17 cellular contexts compared by ENCODE assay signal in the genomic region with DNA sequence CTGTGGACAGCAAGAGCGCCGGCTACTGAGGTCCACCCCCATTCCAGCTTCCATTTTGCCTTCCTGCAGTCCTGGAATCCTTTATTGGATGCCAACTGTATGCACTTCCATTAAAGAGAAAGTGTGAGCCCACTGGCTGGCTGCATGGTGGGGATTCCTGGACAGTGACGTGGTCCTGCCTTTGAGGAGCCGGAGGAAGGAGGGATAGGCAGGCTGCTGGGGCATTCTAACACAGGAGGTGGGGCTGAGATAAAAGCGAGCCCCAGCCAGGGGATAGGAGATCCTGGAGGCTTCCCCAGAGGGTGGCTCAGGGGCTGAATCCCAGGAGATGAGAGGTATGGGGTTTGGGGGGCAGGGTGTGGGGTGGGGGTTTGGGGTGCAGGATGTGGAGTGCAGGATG.
"Had no signal": no experiment of that assay in that cellular context is flagged by ENCODE, and none has a peak within 500 bp of the region (broad histone marks: within the 10 kb centered on the region; RNA-seq: fewer than 3 reads in every experiment).

No MANE protein-coding gene starts in this region.

- DNase-seq: effector CD4-positive, alpha-beta T cell; foreskin fibroblast; gastrocnemius medialis; left cardiac atrium; left ventricle myocardium inferior; lower lobe of right lung; natural killer cell; stimulated activated CD4-positive, alpha-beta T cell treated with anti-CD3 and anti-CD28 coated beads, Interleukin-2, amount 100 ng/mL, for 24 hours; stimulated activated CD4-positive, alpha-beta T cell treated with anti-CD3 and anti-CD28 coated beads, Interleukin-4, amount 100 ng/mL, for 24 hours; stimulated activated naive CD4-positive, alpha-beta T cell treated with Interleukin-2 at 50 U/mL for 16 hours; stomach; thyroid gland; trophoblast cell had no signal

- H3K4me3 Mint-ChIP-seq: natural killer cell; stimulated activated effector memory CD8-positive, alpha-beta T cell treated with anti-CD3 and anti-CD28 coated beads, Interleukin-12 subunit alpha, Interleukin-12 subunit beta, amount 100 ng/mL, for 72 hours had no signal

- H3K9me3 Mint-ChIP-seq: natural killer cell; stimulated activated effector memory CD8-positive, alpha-beta T cell treated with anti-CD3 and anti-CD28 coated beads, Interleukin-12 subunit alpha, Interleukin-12 subunit beta, amount 100 ng/mL, for 72 hours had no signal

- ATAC-seq: gastrocnemius medialis; left cardiac atrium; lower lobe of right lung; natural killer cell; pancreas; sciatic nerve; stimulated activated effector memory CD8-positive, alpha-beta T cell treated with anti-CD3 and anti-CD28 coated beads, Interleukin-12 subunit alpha, Interleukin-12 subunit beta, amount 100 ng/mL, for 72 hours had no signal

- H3K36me3 Mint-ChIP-seq: natural killer cell; stimulated activated effector memory CD8-positive, alpha-beta T cell treated with anti-CD3 and anti-CD28 coated beads, Interleukin-12 subunit alpha, Interleukin-12 subunit beta, amount 100 ng/mL, for 72 hours had no signal

- H3K27ac Mint-ChIP-seq: progenitor cell of endocrine pancreas; stimulated activated effector memory CD8-positive, alpha-beta T cell treated with anti-CD3 and anti-CD28 coated beads, Interleukin-12 subunit alpha, Interleukin-12 subunit beta, amount 100 ng/mL, for 72 hours had no signal

- H3K4me1 Mint-ChIP-seq: stimulated activated effector memory CD8-positive, alpha-beta T cell treated with anti-CD3 and anti-CD28 coated beads, Interleukin-12 subunit alpha, Interleukin-12 subunit beta, amount 100 ng/mL, for 72 hours had no signal
